In genomic region chr2:196439760-196440159, GRCh38 we compare ENCODE assay signal across 1 cellular context.
TF ChIP-seq lines count a peak whose summit lies in the region.

No MANE protein-coding gene starts in this region.

TF ChIP-seq in neural cell, 6 proteins besides CTCF, POLR2A, EP300 and RAD21:
- TF ChIP-seq REST (IDR thresholded peaks at IDR 0.05; ENCODE audit: borderline replicate concordance) = peak; percentile 98
- TF ChIP-seq MXI1 (conservative IDR thresholded peaks at IDR 0.05; ENCODE audit: poor library complexity, severe bottlenecking) = no peak
- TF ChIP-seq TAF1 (IDR thresholded peaks at IDR 0.05; ENCODE audit: low read depth) = no peak
- TF ChIP-seq EZH2 (IDR thresholded peaks at IDR 0.05; ENCODE audit: borderline replicate concordance, insufficient read depth, low read length, poor library complexity, severe bottlenecking) = no peak
- TF ChIP-seq POLR2AphosphoS5 (IDR thresholded peaks at IDR 0.05) = peak; percentile 42
- TF ChIP-seq SMC3 (conservative IDR thresholded peaks at IDR 0.05; ENCODE audit: poor library complexity) = no peak
